ENCODE assay signal across 23 cellular contexts in the genomic region with DNA sequence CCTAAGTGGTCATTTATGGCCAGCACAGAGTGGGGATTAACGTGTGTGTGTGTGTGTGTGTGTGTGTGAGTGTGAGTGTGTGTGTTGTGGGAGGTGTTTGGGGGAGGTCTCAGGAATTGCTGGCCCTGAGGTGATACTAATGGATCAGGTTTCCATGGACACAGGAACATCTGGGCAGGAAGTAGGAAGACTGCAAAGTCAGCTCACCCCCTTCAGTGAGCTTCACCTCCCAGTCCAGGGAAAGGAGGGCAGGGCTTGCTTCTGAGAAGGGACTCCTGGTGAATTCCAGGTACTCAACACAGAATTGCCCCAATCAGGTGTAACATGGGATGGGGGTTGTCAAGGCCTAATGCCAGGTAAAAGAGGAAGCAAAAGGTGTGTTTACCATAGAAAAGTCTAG. TPM values are rescaled to one million over a fixed set of nuclear protein-coding genes. Genes with fewer than 3 reads are reported as not detected.
DNase-seq lines count a peak whose midpoint lies in the region; ATAC-seq and TF ChIP-seq lines count a peak whose summit lies in the region.
"Had no signal": no experiment of that assay in that cellular context is flagged by ENCODE, and none has a peak within 500 bp of the region (broad histone marks: within the 10 kb centered on the region; RNA-seq: fewer than 3 reads in every experiment).

No MANE protein-coding gene starts in this region.

- no peaks in the 10 kb centered on the region for H3K27me3 Mint-ChIP-seq in Caco-2 (ENCODE audit: insufficient read depth, unreplicated experiment)
- H3K27me3 Mint-ChIP-seq in neural progenitor cell (ENCODE audit: insufficient read depth, low read depth) = peaks cover 3% of the 10 kb centered on the region

- CTCF ChIA-PET in Caco-2 (lab: Charles Lee) = no interaction called here

- H3K79me2 ChIP-seq in neural progenitor cell (ENCODE audit: low read depth) = no peaks in the 10 kb centered on the region

- no peak for ATAC-seq in HG03039 (IDR thresholded peaks at IDR 0.05; ENCODE audit: unreplicated experiment)
- ATAC-seq: CD8-positive, alpha-beta T cell; left ventricle myocardium superior; stimulated activated naive CD8-positive, alpha-beta T cell treated with anti-CD3 and anti-CD28 coated beads, Interleukin-15, Interleukin-2, amounts not matched to agents 100 U/mL and 50 U/mL, for 24 hours had no signal

- intact Hi-C loops in Caco-2 (cut with micrococcal nuclease; ENCODE audit: unreplicated experiment) = no loop called here

- no peak for DNase-seq in Caco-2
- DNase-seq in M059J (ENCODE audit: low read depth) = peak; percentile 41
- DNase-seq in glomerular visceral epithelial cell (ENCODE audit: extremely low spot score) = peak; percentile 45
- DNase-seq in neural progenitor cell (ENCODE audit: low spot score) = no peak
- no peak for DNase-seq in NCI-H345 treated with DMSO at 0.1 percent for 48 hours (lab: John Stamatoyannopoulos, UW; ENCODE audit: unreplicated experiment)
- no peak for DNase-seq in cortex of kidney (lab: John Stamatoyannopoulos, UW)
- DNase-seq in NCI-H1694 (lab: John Stamatoyannopoulos, UW) = no peak
- DNase-seq: activated CD4-positive, alpha-beta T cell treated with anti-CD3 and anti-CD28 coated beads for 1 hour; CD8-positive, alpha-beta T cell; DMS153; glutamatergic neuron; immature natural killer cell; left ventricle myocardium superior; NCI-H1048; NCI-H187 treated with DMSO at 0.1 percent for 48 hours; NCI-H774; SHP77; spleen; stimulated activated CD4-positive, alpha-beta T cell treated with anti-CD3 and anti-CD28 coated beads, Interleukin-4, amount 100 ng/mL, for 1 hour; stimulated activated naive CD8-positive, alpha-beta T cell treated with anti-CD3 and anti-CD28 coated beads, Interleukin-15, Interleukin-2, amounts not matched to agents 100 U/mL and 50 U/mL, for 24 hours had no signal

- BruUV-seq in Caco-2 (replicated peaks; lab: Mats Ljungman, UMichigan) = no TSS peak

- H3K4me1 ChIP-seq in Caco-2 = peaks cover 31% of the 10 kb centered on the region
- peaks cover 6% of the 10 kb centered on the region for H3K4me1 ChIP-seq in neural progenitor cell

- POLR2A ChIA-PET in Caco-2 (lab: Charles Lee) = no interaction called here

- H3K4me1 Mint-ChIP-seq in Caco-2 (ENCODE audit: low read depth, unreplicated experiment) (peaks cover 42% of the 10 kb centered on the region), neural progenitor cell (peaks cover 23% of the 10 kb centered on the region)
- H3K4me1 Mint-ChIP-seq: immature natural killer cell had no signal

- H3K4me3 ChIP-seq in Caco-2 (ENCODE audit: low read depth, low read length) = no peak overlapping the region
- H3K4me3 ChIP-seq in neural progenitor cell = no peak overlapping the region
- H3K4me3 ChIP-seq: coronary artery, spleen had no signal

- H3K36me3 Mint-ChIP-seq in Caco-2 (ENCODE audit: insufficient read depth, unreplicated experiment) (no peaks in the 10 kb centered on the region), neural progenitor cell (no peaks in the 10 kb centered on the region)
- H3K36me3 Mint-ChIP-seq: CD8-positive, alpha-beta T cell; immature natural killer cell had no signal

- no peaks in the 10 kb centered on the region for H4K20me1 ChIP-seq in neural progenitor cell (ENCODE audit: low read depth)

- H3K9me3 Mint-ChIP-seq in Caco-2 (ENCODE audit: unreplicated experiment) = peaks cover 16% of the 10 kb centered on the region
- H3K9me3 Mint-ChIP-seq in neural progenitor cell = peaks cover 7% of the 10 kb centered on the region
- H3K9me3 Mint-ChIP-seq: CD8-positive, alpha-beta T cell; immature natural killer cell had no signal

- H3K4me3 Mint-ChIP-seq in Caco-2 (ENCODE audit: unreplicated experiment) (no peak overlapping the region), neural progenitor cell (no peak overlapping the region)
- H3K4me3 Mint-ChIP-seq: CD8-positive, alpha-beta T cell; immature natural killer cell; neural crest cell had no signal

- TF ChIP-seq CTCF in Caco-2 (IDR thresholded peaks at IDR 0.05; ENCODE audit: insufficient read depth in 1 of 2, low read depth in 1 of 2, low read length in 1 of 2, severe bottlenecking in 1 of 2, unreplicated experiment in 1 of 2) (no peak), neural progenitor cell (IDR thresholded peaks at IDR 0.05) (no peak)

- no peak overlapping the region for H2AFZ ChIP-seq in neural progenitor cell (replicated peaks)

- no peaks in the 10 kb centered on the region for H3F3A ChIP-seq in neural progenitor cell (ENCODE audit: low read depth)

- no peak overlapping the region for H3K4me2 ChIP-seq in neural progenitor cell

- H3K9ac ChIP-seq in neural progenitor cell = no peak overlapping the region

- H3K9me3 ChIP-seq in Caco-2 (no peaks in the 10 kb centered on the region), neural progenitor cell (ENCODE audit: low read depth) (no peaks in the 10 kb centered on the region)
- H3K9me3 ChIP-seq: spleen had no signal

- no peak overlapping the region for H3K27ac ChIP-seq in neural progenitor cell
- H3K27ac ChIP-seq: coronary artery, spleen had no signal

- no peaks in the 10 kb centered on the region for H3K27me3 ChIP-seq in Caco-2 (replicated peaks; ENCODE audit: control insufficient read depth, insufficient read depth, low read length)
- no peaks in the 10 kb centered on the region for H3K27me3 ChIP-seq in neural progenitor cell

- H3K27ac Mint-ChIP-seq in Caco-2 (ENCODE audit: unreplicated experiment) = peak overlapping the region; percentile 14
- H3K27ac Mint-ChIP-seq in neural progenitor cell = peak overlapping the region; percentile 6
- H3K27ac Mint-ChIP-seq: CD8-positive, alpha-beta T cell; immature natural killer cell had no signal

- H3K36me3 ChIP-seq in Caco-2 (ENCODE audit: control insufficient read depth, insufficient read depth, low read length) (no peaks in the 10 kb centered on the region), neural progenitor cell (no peaks in the 10 kb centered on the region)

RNA-seq across cellular contexts. Expression of a gene that starts 30.3 kb away (rescaled TPM):
- 23.5 and 25.0 TPM in 2 replicates for total RNA-seq in Caco-2 (2022)
- total RNA-seq in M059J (2014; rRNA removed; shearing (Covaris generic)) = 7.9 and 12.4 TPM in 2 replicates
- total RNA-seq in neural progenitor cell (ENCODE audit: low replicate concordance) = 0.34 and 1.7 TPM in 2 replicates

Comparison
In these comparisons a context has a peak if more than half of its experiments do, and no peak if none do; other contexts are left out.
1. DNase-seq: peak in M059J (single experiment) and glomerular visceral epithelial cell (single experiment); none in Caco-2 (0 of 2), neural progenitor cell (single experiment), NCI-H345 treated with DMSO at 0.1 percent for 48 hours (single experiment), cortex of kidney (single experiment) and NCI-H1694 (single experiment).